18 cellular contexts compared by ENCODE assay signal in genomic region chr4:14767142-14767541, GRCh38.
DNase-seq lines count a peak whose midpoint lies in the region; ATAC-seq, FAIRE-seq and TF ChIP-seq lines count a peak whose summit lies in the region.
"Had no signal": no experiment of that assay in that cellular context is flagged by ENCODE, and none has a peak within 500 bp of the region (broad histone marks: within the 10 kb centered on the region; RNA-seq: fewer than 3 reads in every experiment).

No MANE protein-coding gene starts in this region.

- H3K27ac ChIP-seq in left lung (no peak overlapping the region), coronary artery (no peak overlapping the region)
- H3K27ac ChIP-seq: ascending aorta, neutrophil, thoracic aorta had no signal

- peak; percentile 33 for FAIRE-seq in GM18507 (lab: Jason Lieb, UNC)

- DNase-seq in GM18507 (ENCODE audit: extremely low spot score, insufficient read length, low read depth), result no peak
- DNase-seq in left lung, result no peak
- DNase-seq in NCI-H1436 treated with DMSO at 0.1 percent for 48 hours (lab: John Stamatoyannopoulos, UW), result no peak
- DNase-seq in nucleus accumbens (lab: John Stamatoyannopoulos, UW), result no peak
- DNase-seq in NCI-H1930 (lab: John Stamatoyannopoulos, UW), result no peak
- DNase-seq in coronary artery (ENCODE audit: low spot score), result no peak
- DNase-seq: activated CD4-positive, alpha-beta T cell treated with anti-CD3 and anti-CD28 coated beads, Interleukin-2, amount 10 ng/mL, durations not matched to agents 7 days and 5 days; dermis blood vessel endothelial cell; GF-D8; NCI-H774 had no signal

- H3K4me3 ChIP-seq in left lung, result no peak overlapping the region
- no peak overlapping the region for H3K4me3 ChIP-seq in coronary artery
- H3K4me3 ChIP-seq: ascending aorta, lung, smooth muscle cell, thoracic aorta had no signal

- no peaks in the 10 kb centered on the region for H3K36me3 ChIP-seq in left lung
- H3K36me3 ChIP-seq: ascending aorta, neutrophil, thoracic aorta had no signal

- ATAC-seq in GM19463 (IDR thresholded peaks at IDR 0.05; ENCODE audit: unreplicated experiment) (peak; percentile 54), HG03432 (IDR thresholded peaks at IDR 0.05; ENCODE audit: unreplicated experiment) (peak; percentile 75), left lung (peak; percentile 40)
- ATAC-seq: SK-N-SH treated with all-trans-retinoic acid at 6 μM for 48 hours had no signal

- TF ChIP-seq CTCF in left lung (IDR thresholded peaks at IDR 0.05), result no peak
- no peak for TF ChIP-seq CTCF in coronary artery (IDR thresholded peaks at IDR 0.05)

- H3K27me3 ChIP-seq in left lung, result no peaks in the 10 kb centered on the region
- H3K27me3 ChIP-seq: ascending aorta, neutrophil had no signal

- no peaks in the 10 kb centered on the region for H3K4me1 ChIP-seq in left lung
- H3K4me1 ChIP-seq: ascending aorta had no signal

- intact Hi-C loops in left lung (cut with DNase I), result no loop called here

- no peaks in the 10 kb centered on the region for H3K9me3 ChIP-seq in left lung
- H3K9me3 ChIP-seq: ascending aorta, neutrophil, thoracic aorta had no signal
